In genomic region chr3:127867986-127868385, GRCh38 we compare ENCODE assay signal across 2 cellular contexts.
TF ChIP-seq lines count a peak whose summit lies in the region.

No MANE protein-coding gene starts in this region.

TF ChIP-seq in GM12891, 5 proteins besides CTCF, POLR2A, EP300 and RAD21:
- TF ChIP-seq SPI1 (IDR thresholded peaks at IDR 0.05; ENCODE audit: low read depth, low read length) (0 out of 2 replicates have a peak, but pooled peaks have one; percentile 19), TAF1 (IDR thresholded peaks at IDR 0.05; ENCODE audit: low read depth, low read length) (no peak)

TF ChIP-seq in GM12878, 131 proteins besides CTCF, POLR2A, EP300 and RAD21:
- TF ChIP-seq RUNX3 (IDR thresholded peaks at IDR 0.05; ENCODE audit: low read length): peak; percentile 21; the same call in 1 of the 2 replicates
- TF ChIP-seq SMAD1 (IDR thresholded peaks at IDR 0.05; ENCODE audit: low read depth, partially characterized antibody): no peak
- TF ChIP-seq ZBTB4 (CRISPR knock-in tag; IDR thresholded peaks at IDR 0.05): no peak
- TF ChIP-seq SIN3A (IDR thresholded peaks at IDR 0.05; ENCODE audit: low read depth, low read length): no peak
- no peak for TF ChIP-seq DPF2 (IDR thresholded peaks at IDR 0.05)
- TF ChIP-seq JUNB (IDR thresholded peaks at IDR 0.05): no peak
